1 cellular context compared by ENCODE assay signal in genomic region chr19:8361921-8362793, GRCh38.
TF ChIP-seq lines count a peak whose summit lies in the region.

No MANE protein-coding gene starts in this region.

TF ChIP-seq in HCT116, 20 proteins besides CTCF, POLR2A, EP300 and RAD21 (continued from another document):
- TF ChIP-seq, protein P1, sequence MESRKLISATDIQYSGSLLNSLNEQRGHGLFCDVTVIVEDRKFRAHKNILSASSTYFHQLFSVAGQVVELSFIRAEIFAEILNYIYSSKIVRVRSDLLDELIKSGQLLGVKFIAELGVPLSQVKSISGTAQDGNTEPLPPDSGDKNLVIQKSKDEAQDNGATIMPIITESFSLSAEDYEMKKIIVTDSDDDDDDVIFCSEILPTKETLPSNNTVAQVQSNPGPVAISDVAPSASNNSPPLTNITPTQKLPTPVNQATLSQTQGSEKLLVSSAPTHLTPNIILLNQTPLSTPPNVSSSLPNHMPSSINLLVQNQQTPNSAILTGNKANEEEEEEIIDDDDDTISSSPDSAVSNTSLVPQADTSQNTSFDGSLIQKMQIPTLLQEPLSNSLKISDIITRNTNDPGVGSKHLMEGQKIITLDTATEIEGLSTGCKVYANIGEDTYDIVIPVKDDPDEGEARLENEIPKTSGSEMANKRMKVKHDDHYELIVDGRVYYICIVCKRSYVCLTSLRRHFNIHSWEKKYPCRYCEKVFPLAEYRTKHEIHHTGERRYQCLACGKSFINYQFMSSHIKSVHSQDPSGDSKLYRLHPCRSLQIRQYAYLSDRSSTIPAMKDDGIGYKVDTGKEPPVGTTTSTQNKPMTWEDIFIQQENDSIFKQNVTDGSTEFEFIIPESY (IDR thresholded peaks at IDR 0.05; ENCODE audit: extremely low read depth, insufficient replicate concordance, low read length) = no peak
- peak; percentile 95; the same call in 1 of the 2 replicates for TF ChIP-seq CBX3 (IDR thresholded peaks at IDR 0.05; ENCODE audit: low read depth)
- peak; percentile 77 for TF ChIP-seq JUND (IDR thresholded peaks at IDR 0.05)
- peak; percentile 73 for TF ChIP-seq SIN3A (IDR thresholded peaks at IDR 0.05; ENCODE audit: low read depth)
- no peak for TF ChIP-seq EZH2 (IDR thresholded peaks at IDR 0.05)
- peak; percentile 65; the same call in 1 of the 2 replicates for TF ChIP-seq FOSL1 (IDR thresholded peaks at IDR 0.05; ENCODE audit: low read depth)
- peak; percentile 59 for TF ChIP-seq YY1 (IDR thresholded peaks at IDR 0.05; ENCODE audit: extremely low read depth, insufficient replicate concordance, low read depth, low read length)
